ENCODE assay signal across 14 cellular contexts in the genomic region with DNA sequence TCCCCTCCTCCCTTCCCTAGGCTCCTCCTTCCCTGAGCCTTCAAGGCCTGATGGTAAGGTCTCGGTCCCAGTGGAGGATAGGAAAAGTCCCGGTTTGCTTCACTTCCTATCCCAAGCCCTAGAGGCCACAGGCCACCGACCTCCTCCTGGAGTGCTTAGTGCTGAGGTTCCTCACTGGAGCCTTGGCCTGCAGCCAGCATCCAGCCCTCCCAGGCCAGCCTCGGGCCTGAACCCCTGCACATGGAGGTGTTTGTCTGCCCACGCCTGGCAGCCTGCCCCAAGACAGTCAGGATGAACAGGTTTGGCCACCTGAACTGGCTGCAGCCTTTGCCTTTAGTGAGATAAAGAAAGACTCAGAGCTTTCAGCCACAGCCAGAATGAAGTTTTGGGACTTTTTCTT. TPM values are rescaled to one million over a fixed set of nuclear protein-coding genes. Genes with fewer than 3 reads are reported as not detected.
DNase-seq lines count a peak whose midpoint lies in the region; ATAC-seq and TF ChIP-seq lines count a peak whose summit lies in the region.
"Had no signal": no experiment of that assay in that cellular context is flagged by ENCODE, and none has a peak within 500 bp of the region (broad histone marks: within the 10 kb centered on the region; RNA-seq: fewer than 3 reads in every experiment).

No MANE protein-coding gene starts in this region.

- H2AFZ ChIP-seq in SK-N-SH (ENCODE audit: low read depth), result no peak overlapping the region

- no peaks in the 10 kb centered on the region for H3K79me2 ChIP-seq in SK-N-SH (ENCODE audit: insufficient read depth)

- CTCF ChIA-PET in SK-N-SH (lab: Yijun Ruan, JAX), result interaction anchor here (1.0 to 4.8 kb wide), 5 partner anchors 62 to 116 kb away, joined by 4 to 25 read pairs (median 8); no protein-coding TSS in a partner anchor

- no peaks in the 10 kb centered on the region for H3K9me3 Mint-ChIP-seq in activated T-cell treated with anti-CD3 and anti-CD28 coated beads, Interleukin-2, amount 50 U/mL, for 4 hours

- no peak for ATAC-seq in GM21381 (IDR thresholded peaks at IDR 0.05; ENCODE audit: unreplicated experiment)
- no peak for ATAC-seq in activated T-cell treated with anti-CD3 and anti-CD28 coated beads, Interleukin-2, amount 50 U/mL, for 4 hours
- no peak for ATAC-seq in HG03139 (IDR thresholded peaks at IDR 0.05; ENCODE audit: unreplicated experiment)

- no peaks in the 10 kb centered on the region for H3K36me3 ChIP-seq in SK-N-SH (replicated peaks in 1 of 2; ENCODE audit: control insufficient read depth in 1 of 2, insufficient read depth in 2 of 2, low read length in 1 of 2)
- H3K36me3 ChIP-seq in suprapubic skin, result no peaks in the 10 kb centered on the region
- H3K36me3 ChIP-seq: tibial artery had no signal

- peak; percentile 36 for DNase-seq in DMS 273 (lab: John Stamatoyannopoulos, UW; ENCODE audit: unreplicated experiment)
- no peak for DNase-seq in DMS 273 treated with DMSO at 0.1 percent for 48 hours (lab: John Stamatoyannopoulos, UW)
- DNase-seq in SK-N-SH, result no peak
- peak; percentile 95 for DNase-seq in islet precursor cell
- peak in 1 of 2 donors; percentile 84 for DNase-seq in suprapubic skin (ENCODE audit: low spot score in 2 of 2)
- no peak for DNase-seq in activated T-cell treated with anti-CD3 and anti-CD28 coated beads, Interleukin-2, amount 50 U/mL, for 4 hours
- DNase-seq: 8988T; foreskin melanocyte; NCI-H1092; SHP77 treated with DMSO at 0.1 percent for 48 hours; stimulated activated CD4-positive, alpha-beta T cell treated with anti-CD3 and anti-CD28 coated beads, Interleukin-4, amount 100 ng/mL, for 1 hour had no signal

- TF ChIP-seq EP300 in SK-N-SH (IDR thresholded peaks at IDR 0.05; ENCODE audit: borderline replicate concordance in 1 of 2, low read depth in 1 of 2, low read length in 1 of 2) (no peak), suprapubic skin (IDR thresholded peaks at IDR 0.05) (no peak)

- H3K27me3 ChIP-seq in SK-N-SH (ENCODE audit: insufficient read depth) (no peaks in the 10 kb centered on the region), suprapubic skin (peaks cover 10% of the 10 kb centered on the region)

- H3K4me1 Mint-ChIP-seq in activated T-cell treated with anti-CD3 and anti-CD28 coated beads, Interleukin-2, amount 50 U/mL, for 4 hours (ENCODE audit: low read depth), result peaks cover 8% of the 10 kb centered on the region

- WGBS in SK-N-SH (ENCODE audit: low lambda C conversion rate), result 40% methylated on average over 4 of the region's 5 CpGs
- WGBS in suprapubic skin, result 20% methylated on average over 5 of the region's 5 CpGs

- H3K9me3 ChIP-seq in SK-N-SH (no peaks in the 10 kb centered on the region), suprapubic skin (no peaks in the 10 kb centered on the region)
- H3K9me3 ChIP-seq: tibial artery had no signal

- no peaks in the 10 kb centered on the region for H4K20me1 ChIP-seq in SK-N-SH (ENCODE audit: insufficient read depth)

- peaks cover 8% of the 10 kb centered on the region for H3F3A ChIP-seq in SK-N-SH (replicated peaks; ENCODE audit: insufficient read depth)

- H3K27ac ChIP-seq in SK-N-SH (ENCODE audit: low read depth in 2 of 2, low read length in 1 of 2) (no peak overlapping the region; a peak in 1 of 4 replicates), suprapubic skin (peak overlapping the region; percentile 70)

- H3K4me3 ChIP-seq in SK-N-SH (ENCODE audit: low read depth in 2 of 2, low read length in 1 of 2), result no peak overlapping the region
- no peak overlapping the region for H3K4me3 ChIP-seq in suprapubic skin
- H3K4me3 ChIP-seq: tibial artery had no signal

- no peak for TF ChIP-seq RAD21 in SK-N-SH (IDR thresholded peaks at IDR 0.05; ENCODE audit: low read length)

- H3K9ac ChIP-seq in SK-N-SH, result no peak overlapping the region

- POLR2A ChIA-PET in SK-N-SH (lab: Yijun Ruan, JAX), result no interaction called here

- H3K9me2 ChIP-seq in SK-N-SH, result no peaks in the 10 kb centered on the region

- peaks cover 15 to 48% of the 10 kb centered on the region in 2 experiments; a peak in 3 of 4 replicates for H3K4me1 ChIP-seq in SK-N-SH (ENCODE audit: control insufficient read depth in 1 of 2, insufficient read depth in 2 of 2, low read depth in 1 of 2, low read length in 1 of 2)
- peaks cover 64% of the 10 kb centered on the region for H3K4me1 ChIP-seq in suprapubic skin

- H3K4me2 ChIP-seq in SK-N-SH, result no peak overlapping the region

- TF ChIP-seq POLR2A in suprapubic skin (IDR thresholded peaks at IDR 0.05), result no peak

- H3K27me3 Mint-ChIP-seq in activated T-cell treated with anti-CD3 and anti-CD28 coated beads, Interleukin-2, amount 50 U/mL, for 4 hours (ENCODE audit: low read depth), result peaks cover 36% of the 10 kb centered on the region

- TF ChIP-seq CTCF in SK-N-SH (IDR thresholded peaks at IDR 0.05) (no peak), suprapubic skin (IDR thresholded peaks at IDR 0.05) (no peak)

- H3K4me3 Mint-ChIP-seq in activated T-cell treated with anti-CD3 and anti-CD28 coated beads, Interleukin-2, amount 50 U/mL, for 4 hours, result no peak overlapping the region

- H3K36me3 Mint-ChIP-seq in activated T-cell treated with anti-CD3 and anti-CD28 coated beads, Interleukin-2, amount 50 U/mL, for 4 hours (ENCODE audit: insufficient read depth), result no peaks in the 10 kb centered on the region

TF ChIP-seq in SK-N-SH, 30 proteins besides CTCF, POLR2A, EP300 and RAD21:
- TF ChIP-seq NFIC (IDR thresholded peaks at IDR 0.05; ENCODE audit: borderline replicate concordance) (0 out of 2 replicates have a peak, but pooled peaks have one; percentile 26), JUND (IDR thresholded peaks at IDR 0.05) (no peak)

RNA-seq across cellular contexts. Expression of gene KRT7, which starts 15.8 kb away (rescaled TPM):
- 3.2 and 5.4 TPM in 2 replicates for polyA plus RNA-seq in SK-N-SH (2012; rRNA removed)
- 2.9 TPM in 2 replicates for polyA plus RNA-seq in SK-N-SH (2012; cell fraction: cytosol; rRNA removed)
- polyA plus RNA-seq in SK-N-SH (2012; cell fraction: nucleus; rRNA removed), result 1.9 and 3.3 TPM in 2 replicates
- 100 to 1,000 TPM in 3 of 4 donors, 10 to 100 TPM in 1; 95.8 to 176 (median 123) TPM for total RNA-seq in suprapubic skin
- 1 to 10 TPM; 1.2 to 2.1 (median 1.5) TPM for total RNA-seq in activated T-cell treated with anti-CD3 and anti-CD28 coated beads, Interleukin-2, amount 50 U/mL, for 4 hours

RNA-seq across cellular contexts. Expression of gene KRT80, which starts 25.4 kb away (rescaled TPM):
- polyA plus RNA-seq in SK-N-SH (2012; rRNA removed), result 14.9 and 17.4 TPM in 2 replicates
- polyA plus RNA-seq in SK-N-SH (2012; cell fraction: cytosol; rRNA removed), result 8.1 and 10.8 TPM in 2 replicates
- 21.6 and 31.9 TPM in 2 replicates for polyA plus RNA-seq in SK-N-SH (2012; cell fraction: nucleus; rRNA removed)
- 100 to 1,000 TPM in 3 of 4 donors, 10 to 100 TPM in 1; 78.6 to 293 (median 185) TPM for total RNA-seq in suprapubic skin
- total RNA-seq in activated T-cell treated with anti-CD3 and anti-CD28 coated beads, Interleukin-2, amount 50 U/mL, for 4 hours, result under 1 TPM in 2 of 3 donors, not detected in 1; 0.05 to 0.08 TPM

RNA-seq across cellular contexts. Expression of gene KRT86, which starts 57.2 kb away (rescaled TPM):
- polyA plus RNA-seq in SK-N-SH (2012; rRNA removed), result 0.34 and 0.56 TPM in 2 replicates
- 0.18 and 0.20 TPM in 2 replicates for polyA plus RNA-seq in SK-N-SH (2012; cell fraction: cytosol; rRNA removed)
- polyA plus RNA-seq in SK-N-SH (2012; cell fraction: nucleus; rRNA removed), result 0.99 and 1.1 TPM in 2 replicates
- total RNA-seq in suprapubic skin, result 100 to 1,000 TPM in 1 of 4 donors, 10 to 100 TPM in 2, 1 to 10 TPM in 1; 1.0 to 289 (median 37.0) TPM
- not detected for total RNA-seq in activated T-cell treated with anti-CD3 and anti-CD28 coated beads, Interleukin-2, amount 50 U/mL, for 4 hours

Comparison
In these comparisons a context has a peak if more than half of its experiments do, and no peak if none do; other contexts are left out.
1. DNase-seq: peak in DMS 273 (single experiment) and islet precursor cell (single experiment); none in DMS 273 treated with DMSO at 0.1 percent for 48 hours (single experiment), SK-N-SH (single experiment) and activated T-cell treated with anti-CD3 and anti-CD28 coated beads, Interleukin-2, amount 50 U/mL, for 4 hours (single experiment).
2. RNA of gene KRT7, which starts 15.8 kb away (total RNA-seq): 95.8 to 176 TPM in suprapubic skin; 1.2 to 2.1 TPM in activated T-cell treated with anti-CD3 and anti-CD28 coated beads, Interleukin-2, amount 50 U/mL, for 4 hours; every median in the first group is over 10 times any median in the second.
3. RNA of gene KRT80, which starts 25.4 kb away (total RNA-seq): 78.6 to 293 TPM in suprapubic skin; 0.05 to 0.08 TPM in activated T-cell treated with anti-CD3 and anti-CD28 coated beads, Interleukin-2, amount 50 U/mL, for 4 hours; every median in the first group is over 10 times any median in the second.